In genomic region chr4:3706111-3706511, GRCh38 we compare ENCODE assay signal across 22 cellular contexts.
DNase-seq lines count a peak whose midpoint lies in the region; ATAC-seq and TF ChIP-seq lines count a peak whose summit lies in the region.
"Had no signal": no experiment of that assay in that cellular context is flagged by ENCODE, and none has a peak within 500 bp of the region (broad histone marks: within the 10 kb centered on the region; RNA-seq: fewer than 3 reads in every experiment).

No MANE protein-coding gene starts in this region.

- DNase-seq in Right ventricle myocardium inferior (ENCODE audit: missing footprints) (peak; percentile 63), heart right ventricle (no peak), chondrocyte (ENCODE audit: low spot score) (peak; percentile 81), mucosa of descending colon (peak in 2 of 3 donors; percentile 7 to 22), tibial artery (peak in 1 of 2 donors; percentile 63), NK-92 (lab: John Stamatoyannopoulos, UW; ENCODE audit: unreplicated experiment) (no peak), NCI-H524 treated with DMSO at 0.1 percent for 48 hours (lab: John Stamatoyannopoulos, UW) (no peak), NCI-H69 (lab: John Stamatoyannopoulos, UW) (no peak)
- DNase-seq: 8988T; DMS53; GDM1; HCEC 1CT; KBM-7; MM.1S; NCI-H1048; NCI-H1417 treated with DMSO at 0.1 percent for 48 hours; NCI-H187; NCI-H446; NCI-H526 treated with DMSO at 0.1 percent for 48 hours; NK-92 treated with Interleukin-12 subunit alpha and Interleukin-12 subunit beta, amount 100 ng/mL, for 24 hours; SJCRH30 had no signal

- peaks cover 14% of the 10 kb centered on the region for H3K4me1 Mint-ChIP-seq in chondrocyte (ENCODE audit: low read depth)

- intact Hi-C loops in Right ventricle myocardium inferior (cut with DNase I) (no loop called here), heart right ventricle (cut with DNase I) (no loop called here), mucosa of descending colon (cut with DNase I, micrococcal nuclease) (no loop called here), tibial artery (cut with DNase I; ENCODE audit: low total_unique reads) (no loop called here)

- H3K4me1 ChIP-seq in heart right ventricle (peaks cover 0 to 16% (median 6%) of the 10 kb centered on the region in 9 donors), mucosa of descending colon (ENCODE audit: low read depth) (no peaks in the 10 kb centered on the region), tibial artery (peaks cover 0 to 73% (median 56%) of the 10 kb centered on the region in 4 donors)

- no peak overlapping the region for H3K27ac ChIP-seq in heart right ventricle
- peak overlapping the region; percentile 88 to 89 for H3K27ac ChIP-seq in tibial artery
- H3K27ac ChIP-seq: SJCRH30 had no signal

- TF ChIP-seq CTCF in heart right ventricle (IDR thresholded peaks at IDR 0.05) (no peak), chondrocyte (IDR thresholded peaks at IDR 0.05) (no peak), mucosa of descending colon (IDR thresholded peaks at IDR 0.05) (no peak), tibial artery (IDR thresholded peaks at IDR 0.05) (no peak)

- no peaks in the 10 kb centered on the region for H3K9me3 Mint-ChIP-seq in chondrocyte (ENCODE audit: low read depth)
- H3K9me3 Mint-ChIP-seq: GM23338 had no signal

- no peaks in the 10 kb centered on the region for H3K9me3 ChIP-seq in heart right ventricle
- H3K9me3 ChIP-seq in mucosa of descending colon, result no peaks in the 10 kb centered on the region
- H3K9me3 ChIP-seq in tibial artery, result no peaks in the 10 kb centered on the region
- H3K9me3 ChIP-seq: SJCRH30 had no signal

- H3K27me3 ChIP-seq in heart right ventricle (peaks cover 10 to 70% (median 53%) of the 10 kb centered on the region in 7 donors), tibial artery (peaks cover 0 to 22% of the 10 kb centered on the region in 2 donors)

- no peaks in the 10 kb centered on the region for H3K36me3 Mint-ChIP-seq in chondrocyte (ENCODE audit: low read depth)

- H3K36me3 ChIP-seq in heart right ventricle (no peaks in the 10 kb centered on the region), mucosa of descending colon (ENCODE audit: low read depth) (no peaks in the 10 kb centered on the region), tibial artery (no peaks in the 10 kb centered on the region)
- H3K36me3 ChIP-seq: SJCRH30 had no signal

- ATAC-seq in Right ventricle myocardium inferior, result no peak
- no peak for ATAC-seq in heart right ventricle
- ATAC-seq in mucosa of descending colon, result no peak
- ATAC-seq: GM23338 had no signal

- 81 to 82% methylated on average over 10 of the region's 10 CpGs for WGBS in heart right ventricle, 2 donors

- no peak overlapping the region for H3K4me3 ChIP-seq in heart right ventricle
- H3K4me3 ChIP-seq in mucosa of descending colon, result no peak overlapping the region
- H3K4me3 ChIP-seq in tibial artery, result peak overlapping the region; percentile 45 to 55
- H3K4me3 ChIP-seq: GM23338, SJCRH30 had no signal

- peaks cover 19% of the 10 kb centered on the region for H3K27me3 Mint-ChIP-seq in chondrocyte (ENCODE audit: low read depth)

- H3K4me3 Mint-ChIP-seq in chondrocyte (ENCODE audit: unreplicated experiment), result no peak overlapping the region
- H3K4me3 Mint-ChIP-seq: GM23338 had no signal

- H3K27ac Mint-ChIP-seq in chondrocyte (ENCODE audit: unreplicated experiment), result no peak overlapping the region
- H3K27ac Mint-ChIP-seq: GM23338 had no signal

Comparison
In these comparisons a context has a peak if more than half of its experiments do, and no peak if none do; other contexts are left out.
1. DNase-seq: peak in Right ventricle myocardium inferior (single experiment), chondrocyte (single experiment) and mucosa of descending colon (2 of 3); none in heart right ventricle (0 of 2), NK-92 (single experiment), NCI-H524 treated with DMSO at 0.1 percent for 48 hours (single experiment) and NCI-H69 (single experiment).
2. H3K27ac ChIP-seq: peak in tibial artery (2 of 2); none in heart right ventricle (0 of 10).
3. H3K4me3 ChIP-seq: peak in tibial artery (2 of 2); none in heart right ventricle (0 of 10) and mucosa of descending colon (single experiment).